Comparison of ENCODE assay signal across 20 cellular contexts in genomic region chr17:59633658-59634359, GRCh38. TPM values are rescaled to one million over a fixed set of nuclear protein-coding genes. Genes with fewer than 3 reads are reported as not detected.
DNase-seq lines count a peak whose midpoint lies in the region; ATAC-seq and TF ChIP-seq lines count a peak whose summit lies in the region.
"Had no signal": no experiment of that assay in that cellular context is flagged by ENCODE, and none has a peak within 500 bp of the region (broad histone marks: within the 10 kb centered on the region; RNA-seq: fewer than 3 reads in every experiment).

No MANE protein-coding gene starts in this region.

- no peak overlapping the region for H2BK5ac ChIP-seq in H9 (ENCODE audit: insufficient read length, low read length)

- H3K23me2 ChIP-seq in H9 (ENCODE audit: insufficient read length, low read depth, low read length, poor library complexity, severe bottlenecking) = no peaks in the 10 kb centered on the region

- H4K8ac ChIP-seq in H9 (replicated peaks; ENCODE audit: insufficient read length, low read depth, low read length) = no peak overlapping the region

- no peak overlapping the region for H3K9ac ChIP-seq in H9 (ENCODE audit: extremely low read depth, insufficient read length, low read length)

- no peaks in the 10 kb centered on the region for H3K27me3 Mint-ChIP-seq in activated CD4-positive, alpha-beta T cell treated with anti-CD3 and anti-CD28 coated beads, Interleukin-2, amount 10 ng/mL, durations not matched to agents 24 days and 14 days
- no peaks in the 10 kb centered on the region for H3K27me3 Mint-ChIP-seq in activated CD4-positive, alpha-beta T cell treated with anti-CD3 and anti-CD28 coated beads for 36 hours
- H3K27me3 Mint-ChIP-seq in H9 (ENCODE audit: low read depth) = no peaks in the 10 kb centered on the region
- no peaks in the 10 kb centered on the region for H3K27me3 Mint-ChIP-seq in activated T-helper 17 cell treated with anti-CD3 and anti-CD28 coated beads, Interleukin-2, amount 50 U/mL, for 72 hours
- H3K27me3 Mint-ChIP-seq in osteocyte (ENCODE audit: unreplicated experiment) = no peaks in the 10 kb centered on the region
- H3K27me3 Mint-ChIP-seq in nephron progenitor cell (ENCODE audit: low read depth, poor library complexity) = no peaks in the 10 kb centered on the region
- H3K27me3 Mint-ChIP-seq: activated CD8-positive, alpha-beta memory T cell treated with anti-CD3 and anti-CD28 coated beads, Interleukin-2, amount 10 ng/mL, durations not matched to agents 7 days and 5 days; CD4-positive, alpha-beta T cell had no signal

- DNase-seq in activated CD4-positive, alpha-beta T cell treated with anti-CD3 and anti-CD28 coated beads, Interleukin-2, amount 10 ng/mL, durations not matched to agents 24 days and 14 days = no peak
- no peak for DNase-seq in activated CD4-positive, alpha-beta T cell treated with anti-CD3 and anti-CD28 coated beads for 36 hours
- no peak for DNase-seq in H9
- no peak for DNase-seq in osteocyte (ENCODE audit: extremely low spot score, unreplicated experiment)
- DNase-seq in nephron progenitor cell = no peak
- no peak for DNase-seq in NCI-H524 (lab: John Stamatoyannopoulos, UW)
- DNase-seq: activated CD4-positive, CD25-positive, alpha-beta regulatory T cell; activated CD8-positive, alpha-beta memory T cell treated with anti-CD3 and anti-CD28 coated beads, Interleukin-2, amount 10 ng/mL, durations not matched to agents 7 days and 5 days; activated naive CD4-positive, alpha-beta T cell treated with anti-CD3 and anti-CD28 coated beads, Interleukin-2, amount 50 U/mL, for 16 hours; body of pancreas; CD4-positive, alpha-beta T cell; cortex of kidney; DMS79; NCI-H1694; NCI-H345; Right ventricle myocardium superior; tibial artery had no signal

- no peak overlapping the region; the same call in 1 of the 2 replicates for H3K14ac ChIP-seq in H9 (ENCODE audit: insufficient read depth, low read length)

- H4K91ac ChIP-seq in H9 (ENCODE audit: insufficient read length, low read depth, low read length) = no peak overlapping the region

- ATAC-seq in activated CD4-positive, alpha-beta T cell treated with anti-CD3 and anti-CD28 coated beads for 36 hours = no peak
- no peak for ATAC-seq in activated T-helper 17 cell treated with anti-CD3 and anti-CD28 coated beads, Interleukin-2, amount 50 U/mL, for 72 hours (replicated peaks)
- no peak for ATAC-seq in HG02970 (IDR thresholded peaks at IDR 0.05; ENCODE audit: low FRiP score, unreplicated experiment)
- ATAC-seq: body of pancreas, gastroesophageal sphincter had no signal

- peaks cover 11% of the 10 kb centered on the region for H3K79me1 ChIP-seq in H9 (ENCODE audit: insufficient read depth, low read depth, low read length, poor library complexity, severe bottlenecking)

- H3K4me2 ChIP-seq in H9 (ENCODE audit: insufficient read depth, insufficient read length, low read length) = peak overlapping the region; percentile 8

- no peak overlapping the region for H2BK15ac ChIP-seq in H9 (ENCODE audit: low read depth, low read length)

- H3K4ac ChIP-seq in H9 (ENCODE audit: low read depth, low read length) = no peak overlapping the region

- no peak overlapping the region for H2BK120ac ChIP-seq in H9 (ENCODE audit: low read depth, low read length, poor library complexity, severe bottlenecking)

- H3K4me1 ChIP-seq in H9 (ENCODE audit: insufficient read depth, low read length) = no peaks in the 10 kb centered on the region; the same call in 1 of the 2 replicates

- no peak overlapping the region for H2AFZ ChIP-seq in H9 (ENCODE audit: low read length)

- H3K36me3 Mint-ChIP-seq in activated CD4-positive, alpha-beta T cell treated with anti-CD3 and anti-CD28 coated beads, Interleukin-2, amount 10 ng/mL, durations not matched to agents 24 days and 14 days (ENCODE audit: low read depth) = peaks cover 15% of the 10 kb centered on the region
- peaks cover 16% of the 10 kb centered on the region for H3K36me3 Mint-ChIP-seq in activated CD4-positive, alpha-beta T cell treated with anti-CD3 and anti-CD28 coated beads for 36 hours (ENCODE audit: low read depth)
- H3K36me3 Mint-ChIP-seq in H9 (ENCODE audit: insufficient read depth in 1 of 3, low read depth in 3 of 3) = peaks cover 13 to 20% (median 17%) of the 10 kb centered on the region in 3 experiments; a peak in 6 of 7 replicates
- H3K36me3 Mint-ChIP-seq in activated T-helper 17 cell treated with anti-CD3 and anti-CD28 coated beads, Interleukin-2, amount 50 U/mL, for 72 hours (ENCODE audit: low read depth) = peaks cover 55% of the 10 kb centered on the region
- peaks cover 9% of the 10 kb centered on the region for H3K36me3 Mint-ChIP-seq in osteocyte (ENCODE audit: unreplicated experiment)
- H3K36me3 Mint-ChIP-seq in nephron progenitor cell (ENCODE audit: low read depth) = peaks cover 30% of the 10 kb centered on the region

- no peaks in the 10 kb centered on the region for H4K20me1 ChIP-seq in H9 (ENCODE audit: control insufficient read depth, insufficient read depth, insufficient read length)

- H4K5ac ChIP-seq in H9 (ENCODE audit: insufficient read length, low read depth, low read length) = no peak overlapping the region

- no CpG with 5 or more reads among the region's 5 CpGs for WGBS in H9 (ENCODE audit: extremely low coverage, insufficient read length, low lambda C conversion rate)

- H3K9me3 Mint-ChIP-seq in activated CD4-positive, alpha-beta T cell treated with anti-CD3 and anti-CD28 coated beads, Interleukin-2, amount 10 ng/mL, durations not matched to agents 24 days and 14 days = no peaks in the 10 kb centered on the region
- H3K9me3 Mint-ChIP-seq in activated CD4-positive, alpha-beta T cell treated with anti-CD3 and anti-CD28 coated beads for 36 hours (ENCODE audit: low read depth) = peaks cover 3% of the 10 kb centered on the region
- no peaks in the 10 kb centered on the region; a peak in 1 of 5 replicates for H3K9me3 Mint-ChIP-seq in H9
- no peaks in the 10 kb centered on the region for H3K9me3 Mint-ChIP-seq in activated T-helper 17 cell treated with anti-CD3 and anti-CD28 coated beads, Interleukin-2, amount 50 U/mL, for 72 hours
- peaks cover 6% of the 10 kb centered on the region for H3K9me3 Mint-ChIP-seq in osteocyte (ENCODE audit: unreplicated experiment)
- peaks cover 23% of the 10 kb centered on the region for H3K9me3 Mint-ChIP-seq in nephron progenitor cell
- H3K9me3 Mint-ChIP-seq: CD4-positive, alpha-beta T cell had no signal

- H2AK5ac ChIP-seq in H9 (ENCODE audit: insufficient read length, low read length) = no peak overlapping the region

- peaks cover 49% of the 10 kb centered on the region; the same call in 1 of the 2 replicates for H3K79me2 ChIP-seq in H9 (ENCODE audit: insufficient read depth, low read length)

- H3K56ac ChIP-seq in H9 (ENCODE audit: insufficient read length, low read depth, low read length) = no peak overlapping the region

- POLR2A ChIA-PET in activated CD4-positive, alpha-beta T cell treated with anti-CD3 and anti-CD28 coated beads for 36 hours (lab: Charles Lee) = no interaction called here

- H3K27ac Mint-ChIP-seq in activated CD4-positive, alpha-beta T cell treated with anti-CD3 and anti-CD28 coated beads, Interleukin-2, amount 10 ng/mL, durations not matched to agents 24 days and 14 days = peak overlapping the region; percentile 60
- no peak overlapping the region for H3K27ac Mint-ChIP-seq in activated CD4-positive, alpha-beta T cell treated with anti-CD3 and anti-CD28 coated beads for 36 hours
- H3K27ac Mint-ChIP-seq in H9 (peak overlapping the region in 1 of 3 experiments; percentile 77; a peak in 1 of 7 replicates), osteocyte (ENCODE audit: unreplicated experiment) (peak overlapping the region; percentile 38), nephron progenitor cell (no peak overlapping the region)
- no peak overlapping the region for H3K27ac Mint-ChIP-seq in activated T-helper 17 cell treated with anti-CD3 and anti-CD28 coated beads, Interleukin-2, amount 50 U/mL, for 72 hours

- intact Hi-C loops in activated CD4-positive, alpha-beta T cell treated with anti-CD3 and anti-CD28 coated beads, Interleukin-2, amount 10 ng/mL, durations not matched to agents 24 days and 14 days (cut with micrococcal nuclease) = no loop called here
- intact Hi-C loops in activated CD4-positive, alpha-beta T cell treated with anti-CD3 and anti-CD28 coated beads for 36 hours (cut with DNase I, micrococcal nuclease) = no loop called here

- no peak overlapping the region for H3K23ac ChIP-seq in H9 (ENCODE audit: insufficient read length, low read depth, low read length)

- H3K18ac ChIP-seq in H9 (ENCODE audit: insufficient read length, low read depth, low read length) = no peak overlapping the region

- CTCF ChIA-PET in activated CD4-positive, alpha-beta T cell treated with anti-CD3 and anti-CD28 coated beads for 36 hours (lab: Charles Lee) = interaction anchor here (2.0 to 2.2 kb wide), 2 partner anchors 10 to 13 kb away, joined by 6 to 13 read pairs; no protein-coding TSS in a partner anchor

- no peak overlapping the region for H3T11ph ChIP-seq in H9 (ENCODE audit: low read length)

- no peak overlapping the region for H3K27ac ChIP-seq in H9 (ENCODE audit: insufficient read length, low read depth, low read length)

- H2BK12ac ChIP-seq in H9 (ENCODE audit: insufficient read length, low read depth, low read length) = no peak overlapping the region

- no peak for TF ChIP-seq CTCF in H9 (conservative IDR thresholded peaks at IDR 0.05)
- TF ChIP-seq CTCF in osteocyte (IDR thresholded peaks at IDR 0.05) = no peak
- TF ChIP-seq CTCF in nephron progenitor cell (IDR thresholded peaks at IDR 0.05) = no peak

- no peak overlapping the region for H3K4me3 Mint-ChIP-seq in activated CD4-positive, alpha-beta T cell treated with anti-CD3 and anti-CD28 coated beads, Interleukin-2, amount 10 ng/mL, durations not matched to agents 24 days and 14 days
- H3K4me3 Mint-ChIP-seq in activated CD4-positive, alpha-beta T cell treated with anti-CD3 and anti-CD28 coated beads for 36 hours = no peak overlapping the region
- H3K4me3 Mint-ChIP-seq in H9 (no peak overlapping the region), osteocyte (ENCODE audit: unreplicated experiment) (no peak overlapping the region), nephron progenitor cell (no peak overlapping the region)
- H3K4me3 Mint-ChIP-seq in activated T-helper 17 cell treated with anti-CD3 and anti-CD28 coated beads, Interleukin-2, amount 50 U/mL, for 72 hours = peak overlapping the region; percentile 43
- H3K4me3 Mint-ChIP-seq: activated CD8-positive, alpha-beta memory T cell treated with anti-CD3 and anti-CD28 coated beads, Interleukin-2, amount 10 ng/mL, durations not matched to agents 7 days and 5 days had no signal

- H3K4me1 Mint-ChIP-seq in activated CD4-positive, alpha-beta T cell treated with anti-CD3 and anti-CD28 coated beads, Interleukin-2, amount 10 ng/mL, durations not matched to agents 24 days and 14 days = peaks cover 42% of the 10 kb centered on the region
- H3K4me1 Mint-ChIP-seq in activated CD4-positive, alpha-beta T cell treated with anti-CD3 and anti-CD28 coated beads for 36 hours = peaks cover 74% of the 10 kb centered on the region
- H3K4me1 Mint-ChIP-seq in H9 = peaks cover 8 to 11% of the 10 kb centered on the region in 2 experiments
- peaks cover 31% of the 10 kb centered on the region for H3K4me1 Mint-ChIP-seq in activated T-helper 17 cell treated with anti-CD3 and anti-CD28 coated beads, Interleukin-2, amount 50 U/mL, for 72 hours
- H3K4me1 Mint-ChIP-seq in osteocyte (ENCODE audit: unreplicated experiment) = peaks cover 65% of the 10 kb centered on the region
- H3K4me1 Mint-ChIP-seq in nephron progenitor cell = peaks cover 5% of the 10 kb centered on the region

- no peaks in the 10 kb centered on the region for H3K27me3 ChIP-seq in H9 (ENCODE audit: insufficient read depth, low read length)
- H3K27me3 ChIP-seq: body of pancreas, gastroesophageal sphincter, tibial artery had no signal

- no peak overlapping the region for H2BK20ac ChIP-seq in H9 (ENCODE audit: low read depth, low read length, poor library complexity, severe bottlenecking)

- no peaks in the 10 kb centered on the region for H3K9me3 ChIP-seq in H9 (ENCODE audit: control insufficient read depth, low read depth, low read length)
- H3K9me3 ChIP-seq: body of pancreas, gastroesophageal sphincter, tibial artery had no signal

RNA-seq across cellular contexts. Expression of gene CLTC, which starts 14.1 kb away (rescaled TPM):
- 187 and 190 TPM in 2 replicates for total RNA-seq in activated CD4-positive, alpha-beta T cell treated with anti-CD3 and anti-CD28 coated beads, Interleukin-2, amount 10 ng/mL, durations not matched to agents 24 days and 14 days
- total RNA-seq in activated CD4-positive, alpha-beta T cell treated with anti-CD3 and anti-CD28 coated beads for 36 hours = 100 to 1,000 TPM; 180 to 186 TPM
- total RNA-seq in H9 (2021) (241 and 254 TPM in 2 replicates), osteocyte (297 and 319 TPM in 2 replicates)
- 100 to 1,000 TPM; 162 to 200 TPM for total RNA-seq in activated T-helper 17 cell treated with anti-CD3 and anti-CD28 coated beads, Interleukin-2, amount 50 U/mL, for 72 hours

Comparison
In these comparisons a context has a peak if more than half of its experiments do, and no peak if none do; other contexts are left out.
1. H3K27ac Mint-ChIP-seq: peak in activated CD4-positive, alpha-beta T cell treated with anti-CD3 and anti-CD28 coated beads, Interleukin-2, amount 10 ng/mL, durations not matched to agents 24 days and 14 days (single experiment) and osteocyte (single experiment); none in activated CD4-positive, alpha-beta T cell treated with anti-CD3 and anti-CD28 coated beads for 36 hours (single experiment), activated T-helper 17 cell treated with anti-CD3 and anti-CD28 coated beads, Interleukin-2, amount 50 U/mL, for 72 hours (single experiment) and nephron progenitor cell (single experiment).